In the genomic region with DNA sequence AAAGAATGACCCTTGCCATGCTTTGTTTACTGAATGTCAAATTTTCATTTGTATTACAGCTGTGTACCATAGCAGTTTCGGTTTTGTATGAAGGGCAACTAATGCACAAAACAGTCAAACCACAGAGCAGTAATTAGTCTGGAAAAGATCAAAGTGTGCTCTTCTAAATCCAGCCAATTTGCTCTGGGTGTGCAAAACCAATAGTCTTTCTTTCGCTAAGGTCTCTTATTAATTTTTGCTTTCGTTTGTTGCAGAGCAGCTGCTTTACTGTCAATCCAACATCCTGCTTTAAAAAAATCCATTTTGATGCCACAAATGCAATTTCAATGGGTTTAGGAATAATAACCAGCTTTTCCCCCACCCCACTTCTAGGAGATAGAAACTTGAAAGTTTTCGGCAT, we compare ENCODE assay signal across 9 cellular contexts.
DNase-seq lines count a peak whose midpoint lies in the region; ATAC-seq and TF ChIP-seq lines count a peak whose summit lies in the region.
"Had no signal": no experiment of that assay in that cellular context is flagged by ENCODE, and none has a peak within 500 bp of the region (broad histone marks: within the 10 kb centered on the region; RNA-seq: fewer than 3 reads in every experiment).

No MANE protein-coding gene starts in this region.

- no peak overlapping the region for H3K14ac ChIP-seq in neuronal stem cell (ENCODE audit: low read length)

- H3K4me3 ChIP-seq in BLaER1 treated with 17β-estradiol and CSF1 and Interleukin-3, amounts not matched to agents 10 nM and 100 nM = no peak overlapping the region
- H3K4me3 ChIP-seq in neuronal stem cell (ENCODE audit: low read length in 2 of 2) = no peak overlapping the region

- no peaks in the 10 kb centered on the region for H3K27me3 ChIP-seq in BLaER1 treated with 17β-estradiol and CSF1 and Interleukin-3, amounts not matched to agents 10 nM and 100 nM
- peaks cover 0 to 83% (median 0%) of the 10 kb centered on the region in 3 experiments for H3K27me3 ChIP-seq in neuronal stem cell (ENCODE audit: control insufficient read depth in 3 of 3, insufficient read depth in 3 of 3, low read depth in 1 of 3, low read length in 3 of 3)

- H4K20me1 ChIP-seq in BLaER1 treated with 17β-estradiol and CSF1 and Interleukin-3, amounts not matched to agents 10 nM and 100 nM = no peaks in the 10 kb centered on the region

- no peak overlapping the region for H3K4ac ChIP-seq in neuronal stem cell (ENCODE audit: low read length)

- ATAC-seq in GM18909 (IDR thresholded peaks at IDR 0.05; ENCODE audit: poor library complexity, unreplicated experiment) (peak; percentile 76), HG03175 (IDR thresholded peaks at IDR 0.05; ENCODE audit: unreplicated experiment) (peak; percentile 77), GM21360 (IDR thresholded peaks at IDR 0.05; ENCODE audit: unreplicated experiment) (no peak)
- ATAC-seq in activated T-helper 17 cell treated with anti-CD3 and anti-CD28 coated beads, Interleukin-2, amount 50 U/mL, for 72 hours (replicated peaks) = no peak

- H3K9me3 ChIP-seq in BLaER1 treated with 17β-estradiol and CSF1 and Interleukin-3, amounts not matched to agents 10 nM and 100 nM (replicated peaks in 1 of 11) = no peaks in the 10 kb centered on the region
- H3K9me3 ChIP-seq in neuronal stem cell (replicated peaks in 1 of 2; ENCODE audit: control insufficient read depth in 2 of 2, insufficient read depth in 1 of 2, low read depth in 1 of 2, low read length in 2 of 2) = no peaks in the 10 kb centered on the region

- no peak overlapping the region for H2AFZ ChIP-seq in neuronal stem cell (ENCODE audit: low read length)

- H2BK12ac ChIP-seq in neuronal stem cell (ENCODE audit: low read length) = no peak overlapping the region

- H2AK5ac ChIP-seq in neuronal stem cell (ENCODE audit: low read depth, low read length) = no peak overlapping the region

- H3K23ac ChIP-seq in neuronal stem cell (ENCODE audit: low read depth, low read length, poor library complexity) = no peak overlapping the region

- CTCF ChIA-PET in Calu3 (lab: Charles Lee) = no interaction called here

- peak overlapping the region; percentile 49 for H3K4me3 Mint-ChIP-seq in activated T-helper 17 cell treated with anti-CD3 and anti-CD28 coated beads, Interleukin-2, amount 50 U/mL, for 72 hours
- H3K4me3 Mint-ChIP-seq in Calu3 (ENCODE audit: low read depth, unreplicated experiment) = no peak overlapping the region

- intact Hi-C loops in Calu3 (cut with micrococcal nuclease; ENCODE audit: unreplicated experiment) = no loop called here

- no peak overlapping the region for H3K27ac ChIP-seq in BLaER1 treated with 17β-estradiol and CSF1 and Interleukin-3, amounts not matched to agents 10 nM and 100 nM
- no peak overlapping the region for H3K27ac ChIP-seq in neuronal stem cell (replicated peaks; ENCODE audit: low read length)

- no peak overlapping the region for H3K18ac ChIP-seq in neuronal stem cell (ENCODE audit: low read length)

- H2BK5ac ChIP-seq in neuronal stem cell (ENCODE audit: low read length) = no peak overlapping the region

- no peak for DNase-seq in Calu3
- no peak for DNase-seq in LoVo (ENCODE audit: low spot score)
- no peak for DNase-seq in neuronal stem cell (ENCODE audit: low spot score)
- DNase-seq: stimulated activated naive CD4-positive, alpha-beta T cell treated with Interleukin-2 at 50 U/mL for 16 hours had no signal

- H3K4me1 Mint-ChIP-seq in activated T-helper 17 cell treated with anti-CD3 and anti-CD28 coated beads, Interleukin-2, amount 50 U/mL, for 72 hours = no peaks in the 10 kb centered on the region
- H3K4me1 Mint-ChIP-seq in Calu3 (ENCODE audit: low read depth, unreplicated experiment) = no peaks in the 10 kb centered on the region

- no peak overlapping the region for H2BK120ac ChIP-seq in neuronal stem cell (ENCODE audit: low read depth, low read length)

- H3K9ac ChIP-seq in BLaER1 treated with 17β-estradiol and CSF1 and Interleukin-3, amounts not matched to agents 10 nM and 100 nM = no peak overlapping the region
- no peak overlapping the region for H3K9ac ChIP-seq in neuronal stem cell (ENCODE audit: low read depth, low read length, poor library complexity)

- BruUV-seq in Calu3 (replicated peaks; lab: Mats Ljungman, UMichigan) = no TSS peak

- H3K4me2 ChIP-seq in BLaER1 treated with 17β-estradiol and CSF1 and Interleukin-3, amounts not matched to agents 10 nM and 100 nM = peak overlapping the region in 10 of 11 experiments; percentile 6 to 52 (median 34); a peak in 13 of 22 replicates
- no peak overlapping the region for H3K4me2 ChIP-seq in neuronal stem cell (ENCODE audit: insufficient read depth, low read length, poor library complexity, severe bottlenecking)

- no peaks in the 10 kb centered on the region for H3K79me1 ChIP-seq in neuronal stem cell (ENCODE audit: low read depth, low read length)

- WGBS in neuronal stem cell (ENCODE audit: extremely low coverage in 2 of 2, insufficient read length in 2 of 2, insufficient replicate concordance in 1 of 2), 2 donors = no CpG with 5 or more reads among the region's 4 CpGs

- H3K36me3 ChIP-seq in BLaER1 treated with 17β-estradiol and CSF1 and Interleukin-3, amounts not matched to agents 10 nM and 100 nM = no peaks in the 10 kb centered on the region
- no peaks in the 10 kb centered on the region for H3K36me3 ChIP-seq in neuronal stem cell (replicated peaks in 1 of 2; ENCODE audit: control insufficient read depth in 2 of 2, insufficient read depth in 2 of 2, low read length in 2 of 2)

- no peaks in the 10 kb centered on the region for H3K9me3 Mint-ChIP-seq in activated T-helper 17 cell treated with anti-CD3 and anti-CD28 coated beads, Interleukin-2, amount 50 U/mL, for 72 hours
- no peaks in the 10 kb centered on the region for H3K9me3 Mint-ChIP-seq in Calu3 (ENCODE audit: low read depth, unreplicated experiment)

- no peaks in the 10 kb centered on the region for H3K36me3 Mint-ChIP-seq in activated T-helper 17 cell treated with anti-CD3 and anti-CD28 coated beads, Interleukin-2, amount 50 U/mL, for 72 hours (ENCODE audit: low read depth)
- H3K36me3 Mint-ChIP-seq in Calu3 (ENCODE audit: insufficient read depth, unreplicated experiment) = no peaks in the 10 kb centered on the region

- no peaks in the 10 kb centered on the region for H3K27me3 Mint-ChIP-seq in activated T-helper 17 cell treated with anti-CD3 and anti-CD28 coated beads, Interleukin-2, amount 50 U/mL, for 72 hours
- no peaks in the 10 kb centered on the region for H3K27me3 Mint-ChIP-seq in Calu3 (ENCODE audit: unreplicated experiment)

- peaks cover 0 to 9% (median 7%) of the 10 kb centered on the region in 10 experiments; a peak in 9 of 20 replicates for H3K4me1 ChIP-seq in BLaER1 treated with 17β-estradiol and CSF1 and Interleukin-3, amounts not matched to agents 10 nM and 100 nM
- no peaks in the 10 kb centered on the region for H3K4me1 ChIP-seq in neuronal stem cell (ENCODE audit: control insufficient read depth in 2 of 2, insufficient read depth in 1 of 2, low read depth in 1 of 2, low read length in 2 of 2)

- no peak overlapping the region for H2BK15ac ChIP-seq in neuronal stem cell (ENCODE audit: low read length)

- H4K91ac ChIP-seq in neuronal stem cell (ENCODE audit: low read depth, low read length, poor library complexity) = no peak overlapping the region

- no peak overlapping the region for H4K8ac ChIP-seq in neuronal stem cell (ENCODE audit: low read depth, low read length)

- H3K27ac Mint-ChIP-seq in activated T-helper 17 cell treated with anti-CD3 and anti-CD28 coated beads, Interleukin-2, amount 50 U/mL, for 72 hours = no peak overlapping the region
- H3K27ac Mint-ChIP-seq in Calu3 (ENCODE audit: unreplicated experiment) = no peak overlapping the region

- no peak for TF ChIP-seq CTCF in Calu3 (IDR thresholded peaks at IDR 0.05; ENCODE audit: unreplicated experiment)

Comparison
In these comparisons a context has a peak if more than half of its experiments do, and no peak if none do; other contexts are left out.
1. ATAC-seq: peak in GM18909 (single experiment) and HG03175 (single experiment); none in activated T-helper 17 cell treated with anti-CD3 and anti-CD28 coated beads, Interleukin-2, amount 50 U/mL, for 72 hours (single experiment) and GM21360 (single experiment).